Comparison of ENCODE assay signal across 8 cellular contexts in the genomic region with DNA sequence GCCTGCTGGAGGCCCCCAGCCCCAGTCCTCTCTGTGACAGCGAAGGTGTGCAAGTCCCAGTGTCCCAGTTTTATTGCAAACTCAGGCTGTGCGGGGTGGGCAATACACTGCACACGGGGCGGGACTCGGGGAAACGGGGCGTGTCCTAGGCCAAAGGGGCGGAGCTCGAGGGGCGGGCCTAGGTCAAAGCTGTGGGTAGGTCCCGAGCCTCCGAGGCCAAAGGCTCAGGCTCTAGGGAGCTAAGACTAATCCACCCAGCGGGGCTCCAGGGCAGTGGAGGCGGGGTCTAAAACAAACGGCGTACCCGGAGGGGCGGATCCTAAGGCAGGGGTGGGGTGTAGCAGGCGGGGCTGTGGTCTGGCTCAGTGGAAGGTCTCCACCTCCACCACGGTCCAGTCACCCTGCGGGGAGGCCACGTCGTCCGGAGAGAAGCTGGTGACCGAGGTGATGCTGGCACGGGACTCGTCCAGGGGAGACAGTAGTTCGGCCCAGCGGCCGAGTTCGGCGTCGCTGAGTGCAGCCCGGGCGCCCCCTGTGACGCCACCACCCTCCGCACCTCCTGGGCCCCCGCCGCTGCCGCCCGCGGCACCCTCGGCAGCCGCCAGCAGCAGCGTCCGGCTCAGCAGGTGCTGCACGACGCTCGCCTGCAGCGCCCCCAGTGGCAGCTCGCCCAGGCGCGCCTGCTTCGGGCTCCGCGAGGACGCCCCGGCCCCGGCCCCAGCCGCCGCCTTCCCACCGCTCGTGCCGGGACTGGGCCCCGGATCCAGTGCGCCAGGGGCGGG. TPM values are rescaled to one million over a fixed set of nuclear protein-coding genes. Genes with fewer than 3 reads are reported as not detected.
A peak's percentile ranks its signal among the peaks of the same experiment; 100 is the strongest.
DNase-seq lines count a peak whose midpoint lies in the region; ATAC-seq and TF ChIP-seq lines count a peak whose summit lies in the region.

No MANE protein-coding gene starts in this region.

- no peaks in the 10 kb centered on the region for H3K79me2 ChIP-seq in parathyroid adenoma

- WGBS in tibial nerve, 2 donors = 2 to 7% methylated on average over 42 to 45 of the region's 67 CpGs

- peak; percentile 68 for DNase-seq in RPMI7951 (ENCODE audit: low read depth)
- peak; percentile 71 for DNase-seq in activated gamma-delta T cell (lab: John Stamatoyannopoulos, UW)
- DNase-seq in glomerular visceral epithelial cell (ENCODE audit: extremely low spot score) = peak; percentile 85
- peak in 1 of 2 donors; percentile 20 for DNase-seq in tibial nerve (ENCODE audit: low spot score in 2 of 2)

- no peak overlapping the region for H3K9ac ChIP-seq in parathyroid adenoma

- H3K4me1 ChIP-seq in parathyroid adenoma (peaks cover 8% of the 10 kb centered on the region), tibial nerve (peaks cover 0 to 52% (median 21%) of the 10 kb centered on the region in 4 donors)

- TF ChIP-seq POLR2A in tibial nerve (IDR thresholded peaks at IDR 0.05) = no peak

- H3K27me3 ChIP-seq in parathyroid adenoma (ENCODE audit: control insufficient read depth, insufficient read depth, low read length) (no peaks in the 10 kb centered on the region), tibial nerve (peaks cover 0 to 61% of the 10 kb centered on the region in 2 donors)

- peak; percentile 95 for TF ChIP-seq CTCF in 22Rv1 (IDR thresholded peaks at IDR 0.05)
- peak; percentile 75 for TF ChIP-seq CTCF in parathyroid adenoma (IDR thresholded peaks at IDR 0.05)
- peak; percentile 87 to 93 (median 92) for TF ChIP-seq CTCF in tibial nerve (IDR thresholded peaks at IDR 0.05)

- no peak for TF ChIP-seq EP300 in tibial nerve (IDR thresholded peaks at IDR 0.05)

- H3K4me3 ChIP-seq in parathyroid adenoma (ENCODE audit: low read depth, low read length) = peak overlapping the region; percentile 63
- H3K4me3 ChIP-seq in tibial nerve = peak overlapping the region; percentile 28 to 52 (median 38)

- peak overlapping the region; percentile 96 for H3K4me2 ChIP-seq in parathyroid adenoma (ENCODE audit: low read length)

- no peaks in the 10 kb centered on the region for H3K9me3 ChIP-seq in parathyroid adenoma (ENCODE audit: control insufficient read depth, low read length)
- no peaks in the 10 kb centered on the region for H3K9me3 ChIP-seq in tibial nerve

- H3K27ac ChIP-seq in 22Rv1 = peak overlapping the region; percentile 88
- H3K27ac ChIP-seq in parathyroid adenoma = peak overlapping the region; percentile 67
- peak overlapping the region in 2 of 4 donors; percentile 29 to 59 for H3K27ac ChIP-seq in tibial nerve

- H3K36me3 ChIP-seq in parathyroid adenoma (ENCODE audit: control insufficient read depth, insufficient read depth, low read length) = no peaks in the 10 kb centered on the region
- H3K36me3 ChIP-seq in tibial nerve = peaks cover 0 to 4% (median 0%) of the 10 kb centered on the region in 3 donors

- ATAC-seq in GM18861 (IDR thresholded peaks at IDR 0.05; ENCODE audit: unreplicated experiment) = peak; percentile 40
- ATAC-seq in HG03095 (IDR thresholded peaks at IDR 0.05; ENCODE audit: unreplicated experiment) = peak; percentile 44

- peak overlapping the region; percentile 81 for H2AFZ ChIP-seq in parathyroid adenoma

RNA-seq across cellular contexts. Expression of a gene that starts 5.3 kb away (rescaled TPM):
- total RNA-seq in RPMI7951 (2014; rRNA removed; shearing (Covaris generic)) = not detected in 2 replicates
- 1 to 10 TPM in 1 of 4 donors, not detected in 3; 2.5 TPM for total RNA-seq in tibial nerve

RNA-seq across cellular contexts. Expression of a gene that starts 19.4 kb away (rescaled TPM):
- total RNA-seq in RPMI7951 (2014; rRNA removed; shearing (Covaris generic)) = 5.2 and 7.3 TPM in 2 replicates
- 1 to 10 TPM in 1 of 4 donors, under 1 TPM in 1, not detected in 2; 0.59 to 1.2 TPM for total RNA-seq in tibial nerve

RNA-seq across cellular contexts. Expression of a gene that starts 34.8 kb away (rescaled TPM):
- 5.0 and 6.4 TPM in 2 replicates for total RNA-seq in RPMI7951 (2014; rRNA removed; shearing (Covaris generic))
- 10 to 100 TPM; 11.1 to 31.2 (median 20.9) TPM for total RNA-seq in tibial nerve

RNA-seq across cellular contexts. Expression of a gene that starts 38.8 kb away (rescaled TPM):
- 6.8 and 8.1 TPM in 2 replicates for total RNA-seq in RPMI7951 (2014; rRNA removed; shearing (Covaris generic))
- total RNA-seq in tibial nerve = 10 to 100 TPM; 14.4 to 30.3 (median 17.7) TPM

RNA-seq across cellular contexts. Expression of a gene that starts 45.8 kb away (rescaled TPM):
- total RNA-seq in RPMI7951 (2014; rRNA removed; shearing (Covaris generic)) = 0.36 and 2.1 TPM in 2 replicates
- not detected for total RNA-seq in tibial nerve
